Comparison of ENCODE assay signal across 8 cellular contexts in the genomic region with DNA sequence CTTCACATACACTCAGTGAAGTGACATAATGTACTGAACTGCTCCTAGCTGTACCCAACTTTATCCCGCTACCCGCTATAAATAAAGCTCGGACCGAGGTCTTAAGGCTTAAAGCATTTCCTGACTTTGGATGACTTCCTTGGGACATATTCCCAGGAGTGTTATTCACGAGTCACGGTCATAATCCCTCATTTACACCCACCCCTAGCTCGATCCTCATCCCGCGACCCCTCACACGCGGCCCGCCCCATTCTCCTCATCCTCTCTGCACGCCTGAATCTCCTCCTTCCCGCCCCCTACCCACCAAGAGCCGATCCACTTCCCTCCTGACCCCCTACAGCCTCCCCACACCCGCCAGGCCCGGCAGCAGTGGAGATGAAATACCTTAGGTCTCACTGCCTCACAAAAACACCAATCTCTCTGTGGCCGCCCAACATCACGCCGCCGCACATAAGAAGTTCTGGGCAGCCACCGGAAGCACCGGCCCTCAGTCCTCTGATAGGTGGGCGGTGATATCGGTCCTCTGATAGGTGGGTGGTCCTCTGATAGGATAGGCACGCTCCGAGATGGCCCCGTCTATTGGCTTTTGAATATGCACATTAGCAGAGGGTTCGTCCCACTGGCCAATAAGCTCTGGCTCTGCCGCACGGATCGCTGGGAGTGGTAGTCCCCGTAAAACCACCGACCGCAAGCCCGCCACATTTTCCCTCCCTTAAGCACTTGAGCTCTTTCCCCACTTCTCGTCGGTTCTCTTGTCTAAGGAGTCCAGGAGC.
DNase-seq lines count a peak whose midpoint lies in the region; ATAC-seq and FAIRE-seq lines count a peak whose summit lies in the region.

A gene with protein sequence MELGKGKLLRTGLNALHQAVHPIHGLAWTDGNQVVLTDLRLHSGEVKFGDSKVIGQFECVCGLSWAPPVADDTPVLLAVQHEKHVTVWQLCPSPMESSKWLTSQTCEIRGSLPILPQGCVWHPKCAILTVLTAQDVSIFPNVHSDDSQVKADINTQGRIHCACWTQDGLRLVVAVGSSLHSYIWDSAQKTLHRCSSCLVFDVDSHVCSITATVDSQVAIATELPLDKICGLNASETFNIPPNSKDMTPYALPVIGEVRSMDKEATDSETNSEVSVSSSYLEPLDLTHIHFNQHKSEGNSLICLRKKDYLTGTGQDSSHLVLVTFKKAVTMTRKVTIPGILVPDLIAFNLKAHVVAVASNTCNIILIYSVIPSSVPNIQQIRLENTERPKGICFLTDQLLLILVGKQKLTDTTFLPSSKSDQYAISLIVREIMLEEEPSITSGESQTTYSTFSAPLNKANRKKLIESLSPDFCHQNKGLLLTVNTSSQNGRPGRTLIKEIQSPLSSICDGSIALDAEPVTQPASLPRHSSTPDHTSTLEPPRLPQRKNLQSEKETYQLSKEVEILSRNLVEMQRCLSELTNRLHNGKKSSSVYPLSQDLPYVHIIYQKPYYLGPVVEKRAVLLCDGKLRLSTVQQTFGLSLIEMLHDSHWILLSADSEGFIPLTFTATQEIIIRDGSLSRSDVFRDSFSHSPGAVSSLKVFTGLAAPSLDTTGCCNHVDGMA (minus strand): TSS at position 462 of the 773 bp plus-strand sequence. CDS start 7,897 bp downstream, outside the sequence.

- peaks cover 39% of the 10 kb centered on the region for H3K4me1 Mint-ChIP-seq in central memory CD8-positive, alpha-beta T cell

- H3K27me3 Mint-ChIP-seq in central memory CD8-positive, alpha-beta T cell: no peaks in the 10 kb centered on the region

- H3K27ac Mint-ChIP-seq in central memory CD8-positive, alpha-beta T cell (ENCODE audit: low read depth): peak within 1 kb of the TSS; percentile 92

- FAIRE-seq in islet of Langerhans (lab: Jason Lieb, UNC): peak; percentile 94

- peak within 1 kb of the TSS; percentile 95 for H3K4me3 Mint-ChIP-seq in central memory CD8-positive, alpha-beta T cell

- ATAC-seq in GM19023 (IDR thresholded peaks at IDR 0.05; ENCODE audit: unreplicated experiment) (peak; percentile 99), HG03280 (IDR thresholded peaks at IDR 0.05; ENCODE audit: unreplicated experiment) (peak; percentile 99)
- peak; percentile 100 for ATAC-seq in central memory CD8-positive, alpha-beta T cell (replicated peaks; ENCODE audit: extremely low read depth, poor library complexity, severe bottlenecking)

- H3K36me3 Mint-ChIP-seq in central memory CD8-positive, alpha-beta T cell (ENCODE audit: insufficient read depth): peaks cover 10% of the 10 kb centered on the region

- DNase-seq in AG08396 (ENCODE audit: low spot score) (peak; percentile 93), NCI-H345 treated with DMSO at 0.1 percent for 48 hours (lab: John Stamatoyannopoulos, UW; ENCODE audit: unreplicated experiment) (peak; percentile 99)
- peak; percentile 70 to 83 (median 80) for DNase-seq in activated CD4-positive, CD25-positive, alpha-beta regulatory T cell (lab: John Stamatoyannopoulos, UW)
- DNase-seq in central memory CD8-positive, alpha-beta T cell (ENCODE audit: low spot score in 2 of 2): peak; percentile 79 to 86
- DNase-seq in stimulated activated CD4-positive, alpha-beta T cell treated with anti-CD3 and anti-CD28 coated beads, Interleukin-12 subunit alpha, Interleukin-12 subunit beta, amount 100 ng/mL, for 4 hours: peak; percentile 82

- no peaks in the 10 kb centered on the region for H3K9me3 Mint-ChIP-seq in central memory CD8-positive, alpha-beta T cell

Comparison
In these comparisons a context has a peak if more than half of its experiments do, and no peak if none do; other contexts are left out.
1. Peak in every context shown above with its lines: DNase-seq and ATAC-seq.